ENCODE assay signal across 32 cellular contexts in the genomic region with DNA sequence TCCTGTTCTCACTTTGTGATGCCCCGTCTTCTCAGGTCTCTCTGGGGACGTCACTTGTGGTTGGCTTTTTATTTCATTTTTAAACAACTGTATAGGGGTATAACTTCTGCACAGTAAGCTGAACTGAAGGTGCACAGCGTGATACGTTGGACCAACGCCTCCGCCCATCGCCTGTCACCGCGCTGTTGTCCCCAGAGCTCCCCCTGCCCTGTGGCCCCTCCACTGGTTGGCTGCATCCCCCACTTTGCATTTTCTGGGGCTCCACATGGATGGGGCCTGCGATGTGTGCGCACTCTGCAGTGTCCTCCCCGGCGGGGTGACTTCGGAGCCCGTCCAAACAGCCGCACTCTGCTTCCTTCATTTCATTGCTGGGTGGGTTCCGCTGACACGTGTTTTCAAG. TPM values are rescaled to one million over a fixed set of nuclear protein-coding genes. Genes with fewer than 3 reads are reported as not detected.
"Had no signal": no experiment of that assay in that cellular context is flagged by ENCODE, and none has a peak within 500 bp of the region (broad histone marks: within the 10 kb centered on the region; RNA-seq: fewer than 3 reads in every experiment).

No MANE protein-coding gene starts in this region.

- H3K9me3 ChIP-seq: esophagus muscularis mucosa, gastroesophageal sphincter, psoas muscle, right lobe of liver, thyroid gland, upper lobe of left lung had no signal

- DNase-seq: central memory CD4-positive, alpha-beta T cell; cortex of kidney; effector memory CD4-positive, alpha-beta T cell; glutamatergic neuron; immature natural killer cell; kidney; left cardiac atrium; natural killer cell; nucleus accumbens; retina; spleen; stimulated activated CD4-positive, alpha-beta T cell treated with anti-CD3 and anti-CD28 coated beads, Interleukin-15, amount 100 ng/mL, for 24 hours; stimulated activated CD4-positive, alpha-beta T cell treated with anti-CD3 and anti-CD28 coated beads, Interleukin-1b, Interleukin-23, amount 100 ng/mL, for 48 hours; stimulated activated CD4-positive, alpha-beta T cell treated with anti-CD3 and anti-CD28 coated beads, Interleukin-4, amount 100 ng/mL, for 24 hours; stimulated activated naive B cell treated with anti-CD40 and anti-IgM and Interleukin-4, amounts not matched to agents 10 μg/mL and 1 μg/mL and 100 μg/mL, for 72 hours; thyroid gland had no signal

- H3K27me3 ChIP-seq: right lobe of liver, thyroid gland, upper lobe of left lung had no signal

- H3K4me3 ChIP-seq: dorsolateral prefrontal cortex, esophagus muscularis mucosa, gastroesophageal sphincter, psoas muscle, right lobe of liver, spleen, thyroid gland, upper lobe of left lung had no signal

- H2AFZ ChIP-seq: parathyroid adenoma had no signal

- H3K27ac ChIP-seq: dorsolateral prefrontal cortex, epithelial cell of prostate, parathyroid adenoma, psoas muscle, right lobe of liver, spleen, thyroid gland, upper lobe of left lung had no signal

- H3K4me1 ChIP-seq: parathyroid adenoma, psoas muscle, right lobe of liver, spleen, thyroid gland, upper lobe of left lung had no signal

- H3K79me2 ChIP-seq: parathyroid adenoma had no signal

- H3K36me3 ChIP-seq: esophagus muscularis mucosa, gastroesophageal sphincter, right lobe of liver, spleen, thyroid gland, upper lobe of left lung had no signal

- ATAC-seq: left cardiac atrium; natural killer cell; right lobe of liver; stimulated activated naive B cell treated with anti-CD40 and anti-IgM and Interleukin-4, amounts not matched to agents 10 μg/mL and 1 μg/mL and 100 μg/mL, for 72 hours had no signal

RNA-seq across cellular contexts. Expression of a gene that starts 43.1 kb away (rescaled TPM):
- total RNA-seq: bronchial epithelial cell, dorsolateral prefrontal cortex, esophagus muscularis mucosa, fibroblast of villous mesenchyme, gastroesophageal sphincter, kidney, left cardiac atrium, lower leg skin, mesothelial cell of epicardium, mucosa of gallbladder, myocyte, natural killer cell, neural crest cell, psoas muscle, right lobe of liver, skeletal muscle tissue, upper lobe of left lung had no signal
- polyA plus RNA-seq: immature natural killer cell, psoas muscle had no signal

RNA-seq across cellular contexts. Expression of a gene that starts 52.1 kb away (rescaled TPM):
- total RNA-seq: bronchial epithelial cell, dorsolateral prefrontal cortex, esophagus muscularis mucosa, fibroblast of villous mesenchyme, gastroesophageal sphincter, kidney, left cardiac atrium, lower leg skin, mesothelial cell of epicardium, mucosa of gallbladder, myocyte, natural killer cell, neural crest cell, psoas muscle, right lobe of liver, skeletal muscle tissue, thyroid gland, upper lobe of left lung had no signal
- polyA plus RNA-seq: immature natural killer cell, psoas muscle had no signal
